9 cellular contexts compared by ENCODE assay signal in genomic region chr1:174769961-174770549, GRCh38.
DNase-seq lines count a peak whose midpoint lies in the region; ATAC-seq and TF ChIP-seq lines count a peak whose summit lies in the region.
"Had no signal": no experiment of that assay in that cellular context is flagged by ENCODE, and none has a peak within 500 bp of the region (broad histone marks: within the 10 kb centered on the region; RNA-seq: fewer than 3 reads in every experiment).

No MANE protein-coding gene starts in this region.

- no peaks in the 10 kb centered on the region for H3K9me3 ChIP-seq in aorta (ENCODE audit: control insufficient read depth, low read length)
- H3K9me3 ChIP-seq: SJCRH30 had no signal

- TF ChIP-seq CTCF in choroid plexus epithelial cell (conservative IDR thresholded peaks at IDR 0.05; ENCODE audit: low read depth, low read length) = peak; percentile 66

- H3K4me3 ChIP-seq in choroid plexus epithelial cell (ENCODE audit: low read depth, low read length) (no peak overlapping the region), aorta (ENCODE audit: low read length in 2 of 2) (no peak overlapping the region)
- H3K4me3 ChIP-seq: SJCRH30 had no signal

- H3K27me3 ChIP-seq in aorta (ENCODE audit: control insufficient read depth in 1 of 2, insufficient read depth in 2 of 2, low read length in 1 of 2) = no peaks in the 10 kb centered on the region
- H3K27me3 ChIP-seq: SJCRH30 had no signal

- no peaks in the 10 kb centered on the region for H3K4me1 ChIP-seq in aorta (ENCODE audit: control insufficient read depth in 1 of 2, insufficient read depth in 2 of 2, low read length in 2 of 2)
- H3K4me1 ChIP-seq: SJCRH30 had no signal

- ATAC-seq in HG03354 (IDR thresholded peaks at IDR 0.05; ENCODE audit: poor library complexity, severe bottlenecking, unreplicated experiment) (peak; percentile 45), HG03432 (IDR thresholded peaks at IDR 0.05; ENCODE audit: unreplicated experiment) (no peak), HG03095 (IDR thresholded peaks at IDR 0.05; ENCODE audit: unreplicated experiment) (no peak), aorta (ENCODE audit: low FRiP score) (no peak)

- intact Hi-C loops in aorta (cut with DNase I) = loop anchor here (1.0 to 10.0 kb wide), 3 partner anchors 212 to 355 kb away; no protein-coding TSS in a partner anchor

- no peaks in the 10 kb centered on the region for H3K36me3 ChIP-seq in aorta (ENCODE audit: control insufficient read depth in 1 of 2, insufficient read depth in 2 of 2, low read length in 1 of 2)
- H3K36me3 ChIP-seq: SJCRH30 had no signal

- no peak overlapping the region for H3K27ac ChIP-seq in aorta (ENCODE audit: low read depth in 1 of 2, low read length in 2 of 2)
- H3K27ac ChIP-seq: SJCRH30 had no signal

- DNase-seq in Caki2 (ENCODE audit: low read depth) (peak; percentile 28), NOMO-1 treated with DMSO at 0.1 percent for 48 hours (lab: John Stamatoyannopoulos, UW; ENCODE audit: unreplicated experiment) (peak; percentile 71), choroid plexus epithelial cell (ENCODE audit: low read depth) (peak; percentile 76), lung microvascular endothelial cell (ENCODE audit: low read depth in 2 of 2) (peak; percentile 65 to 69), aorta (no peak)

- in situ Hi-C loops in Caki2 (cut with HindIII; ENCODE audit: low pct_unique_long_range_greater_than_20kb, low sequenced_read_pairs) = no loop called here

Comparison
In these comparisons a context has a peak if more than half of its experiments do, and no peak if none do; other contexts are left out.
1. DNase-seq: peak in Caki2 (single experiment), NOMO-1 treated with DMSO at 0.1 percent for 48 hours (single experiment), choroid plexus epithelial cell (single experiment) and lung microvascular endothelial cell (2 of 2); none in aorta (0 of 2).